Comparison of ENCODE assay signal across 20 cellular contexts in genomic region chr4:117135634-117136354, GRCh38. TPM values are rescaled to one million over a fixed set of nuclear protein-coding genes. Genes with fewer than 3 reads are reported as not detected.
DNase-seq lines count a peak whose midpoint lies in the region; ATAC-seq and TF ChIP-seq lines count a peak whose summit lies in the region.
"Had no signal": no experiment of that assay in that cellular context is flagged by ENCODE, and none has a peak within 500 bp of the region (broad histone marks: within the 10 kb centered on the region; RNA-seq: fewer than 3 reads in every experiment).

No MANE protein-coding gene starts in this region.

- H3K27me3 Mint-ChIP-seq in glutamatergic neuron (ENCODE audit: unreplicated experiment): no peaks in the 10 kb centered on the region
- no peaks in the 10 kb centered on the region for H3K27me3 Mint-ChIP-seq in effector memory CD8-positive, alpha-beta T cell
- H3K27me3 Mint-ChIP-seq: T-helper 17 cell had no signal

- peaks cover 15% of the 10 kb centered on the region for H3K4me1 Mint-ChIP-seq in glutamatergic neuron (ENCODE audit: low read depth, unreplicated experiment)
- H3K4me1 Mint-ChIP-seq in effector memory CD8-positive, alpha-beta T cell (ENCODE audit: low read depth in 2 of 2): no peaks in the 10 kb centered on the region
- H3K4me1 Mint-ChIP-seq: T-helper 17 cell had no signal

- H3K27ac Mint-ChIP-seq in glutamatergic neuron (ENCODE audit: unreplicated experiment): peak overlapping the region; percentile 12
- H3K27ac Mint-ChIP-seq in effector memory CD8-positive, alpha-beta T cell: no peak overlapping the region
- H3K27ac Mint-ChIP-seq: T-helper 17 cell had no signal

- no peak overlapping the region for H3K4me3 Mint-ChIP-seq in glutamatergic neuron (ENCODE audit: unreplicated experiment)
- no peak overlapping the region for H3K4me3 Mint-ChIP-seq in effector memory CD8-positive, alpha-beta T cell
- H3K4me3 Mint-ChIP-seq: brain, T-helper 17 cell had no signal

- TF ChIP-seq CTCF in glutamatergic neuron (IDR thresholded peaks at IDR 0.05; ENCODE audit: partially characterized antibody, unreplicated experiment): no peak

- peak; percentile 5 for DNase-seq in DMS53 (lab: John Stamatoyannopoulos, UW)
- no peak for DNase-seq in DMS53 treated with DMSO at 0.1 percent for 48 hours (lab: John Stamatoyannopoulos, UW; ENCODE audit: unreplicated experiment)
- peak; percentile 19 for DNase-seq in NCI-H524 treated with DMSO at 0.1 percent for 48 hours (lab: John Stamatoyannopoulos, UW)
- DNase-seq in glutamatergic neuron: no peak
- peak; percentile 9 for DNase-seq in skeletal muscle cell (ENCODE audit: low read depth)
- no peak for DNase-seq in NCI-H748 treated with DMSO at 0.1 percent for 48 hours (lab: John Stamatoyannopoulos, UW)
- DNase-seq in effector memory CD8-positive, alpha-beta T cell: no peak
- DNase-seq: activated CD4-positive, alpha-beta T cell treated with anti-CD3 and anti-CD28 coated beads, Interleukin-2, amount 50 U/mL, for 1 hour; AML-193; colonic mucosa; Kasumi-1; NCI-H1105 treated with DMSO at 0.1 percent for 48 hours; NCI-H526 treated with DMSO at 0.1 percent for 48 hours; psoas muscle; T-helper 17 cell; uterus; WERI-Rb-1 had no signal

- peaks cover 28% of the 10 kb centered on the region for H3K36me3 Mint-ChIP-seq in glutamatergic neuron (ENCODE audit: unreplicated experiment)
- H3K36me3 Mint-ChIP-seq in effector memory CD8-positive, alpha-beta T cell (ENCODE audit: insufficient read depth): no peaks in the 10 kb centered on the region

- ATAC-seq in effector memory CD8-positive, alpha-beta T cell (replicated peaks): no peak
- ATAC-seq in HG03139 (IDR thresholded peaks at IDR 0.05; ENCODE audit: unreplicated experiment): no peak
- ATAC-seq: psoas muscle, T-helper 17 cell had no signal

- H3K4me3 ChIP-seq in skeletal muscle cell (ENCODE audit: low read depth, low read length): no peak overlapping the region
- H3K4me3 ChIP-seq: colonic mucosa, psoas muscle, uterus had no signal

- H3K9me3 Mint-ChIP-seq in glutamatergic neuron (ENCODE audit: unreplicated experiment): peaks cover 13% of the 10 kb centered on the region
- H3K9me3 Mint-ChIP-seq in effector memory CD8-positive, alpha-beta T cell: peaks cover 12 to 17% of the 10 kb centered on the region in 2 donors

RNA-seq across cellular contexts. Expression of gene TRAM1L1, which starts 50.4 kb away (rescaled TPM):
- 6.5 TPM for total RNA-seq in glutamatergic neuron (ENCODE audit: unreplicated experiment)
- total RNA-seq: HT1080, T-helper 17 cell had no signal

Comparison
In these comparisons a context has a peak if more than half of its experiments do, and no peak if none do; other contexts are left out.
1. DNase-seq: peak in DMS53 (single experiment), NCI-H524 treated with DMSO at 0.1 percent for 48 hours (single experiment) and skeletal muscle cell (single experiment); none in DMS53 treated with DMSO at 0.1 percent for 48 hours (single experiment), glutamatergic neuron (single experiment), NCI-H748 treated with DMSO at 0.1 percent for 48 hours (single experiment) and effector memory CD8-positive, alpha-beta T cell (0 of 3).